ENCODE assay signal across 20 cellular contexts in genomic region chr13:60562081-60562764, GRCh38.
"Had no signal": no experiment of that assay in that cellular context is flagged by ENCODE, and none has a peak within 500 bp of the region (broad histone marks: within the 10 kb centered on the region; RNA-seq: fewer than 3 reads in every experiment).

No MANE protein-coding gene starts in this region.

- H3K9me3 Mint-ChIP-seq: activated CD4-positive, alpha-beta memory T cell treated with anti-CD3 and anti-CD28 coated beads for 36 hours; activated T-cell treated with anti-CD3 and anti-CD28 coated beads, Interleukin-2, amount 50 U/mL, for 4 hours; central memory CD8-positive, alpha-beta T cell; immature natural killer cell; naive thymus-derived CD4-positive, alpha-beta T cell; stimulated activated effector memory CD8-positive, alpha-beta T cell treated with anti-CD3 and anti-CD28 coated beads, Interleukin-12 subunit alpha, Interleukin-12 subunit beta, amount 100 ng/mL, for 72 hours had no signal

- DNase-seq: activated CD4-positive, alpha-beta memory T cell treated with anti-CD3 and anti-CD28 coated beads for 36 hours; activated CD4-positive, alpha-beta T cell treated with anti-CD3 and anti-CD28 coated beads for 36 hours; activated effector memory CD4-positive, alpha-beta T cell treated with Interleukin-2 at 50 U/mL for 16 hours; activated T-cell treated with anti-CD3 and anti-CD28 coated beads, Interleukin-2, amount 50 U/mL, for 4 hours; adrenal gland; cortex of kidney; effector CD4-positive, alpha-beta T cell; heart left ventricle; immature natural killer cell; left colon; lower lobe of right lung; mucosa of descending colon; naive thymus-derived CD4-positive, alpha-beta T cell; pancreas; stimulated activated CD4-positive, alpha-beta T cell treated with anti-CD3 and anti-CD28 coated beads, Interleukin-2, amount 100 ng/mL, for 24 hours had no signal

- H3K27me3 ChIP-seq: adrenal gland, heart left ventricle, pancreas had no signal

- H3K36me3 ChIP-seq: adrenal gland, lower lobe of right lung, thoracic aorta had no signal

- H3K4me1 ChIP-seq: adrenal gland, heart left ventricle, lower lobe of right lung, pancreas had no signal

- H3K27ac ChIP-seq: adrenal gland, heart left ventricle, lower lobe of right lung, pancreas, thoracic aorta had no signal

- H3K4me3 ChIP-seq: adrenal gland, heart left ventricle, lower lobe of right lung, mucosa of descending colon, pancreas, thoracic aorta had no signal

- H3K9me3 ChIP-seq: adrenal gland, heart left ventricle, lower lobe of right lung, mucosa of descending colon, pancreas, thoracic aorta had no signal

- H3K27me3 Mint-ChIP-seq: activated CD4-positive, alpha-beta memory T cell treated with anti-CD3 and anti-CD28 coated beads for 36 hours; activated CD4-positive, alpha-beta T cell treated with anti-CD3 and anti-CD28 coated beads for 36 hours; activated naive CD4-positive, alpha-beta T cell treated with anti-CD3 and anti-CD28 coated beads, Interleukin-2, amount 50 U/mL, for 24 hours; central memory CD8-positive, alpha-beta T cell; naive thymus-derived CD4-positive, alpha-beta T cell had no signal

- H3K4me1 Mint-ChIP-seq: activated CD4-positive, alpha-beta T cell treated with anti-CD3 and anti-CD28 coated beads for 36 hours; activated naive CD4-positive, alpha-beta T cell treated with anti-CD3 and anti-CD28 coated beads, Interleukin-2, amount 50 U/mL, for 24 hours; central memory CD8-positive, alpha-beta T cell; immature natural killer cell; naive thymus-derived CD4-positive, alpha-beta T cell; stimulated activated effector memory CD8-positive, alpha-beta T cell treated with anti-CD3 and anti-CD28 coated beads, Interleukin-12 subunit alpha, Interleukin-12 subunit beta, amount 100 ng/mL, for 72 hours had no signal

- H3K4me3 Mint-ChIP-seq: activated CD4-positive, alpha-beta memory T cell treated with anti-CD3 and anti-CD28 coated beads for 36 hours; activated CD4-positive, alpha-beta T cell treated with anti-CD3 and anti-CD28 coated beads for 36 hours; activated naive CD4-positive, alpha-beta T cell treated with anti-CD3 and anti-CD28 coated beads, Interleukin-2, amount 50 U/mL, for 24 hours; activated T-cell treated with anti-CD3 and anti-CD28 coated beads, Interleukin-2, amount 50 U/mL, for 4 hours; central memory CD8-positive, alpha-beta T cell; immature natural killer cell; naive thymus-derived CD4-positive, alpha-beta T cell; stimulated activated effector memory CD8-positive, alpha-beta T cell treated with anti-CD3 and anti-CD28 coated beads, Interleukin-12 subunit alpha, Interleukin-12 subunit beta, amount 100 ng/mL, for 72 hours had no signal

- H3K27ac Mint-ChIP-seq: activated CD4-positive, alpha-beta memory T cell treated with anti-CD3 and anti-CD28 coated beads for 36 hours; activated CD4-positive, alpha-beta T cell treated with anti-CD3 and anti-CD28 coated beads for 36 hours; activated naive CD4-positive, alpha-beta T cell treated with anti-CD3 and anti-CD28 coated beads, Interleukin-2, amount 50 U/mL, for 24 hours; immature natural killer cell; naive thymus-derived CD4-positive, alpha-beta T cell; stimulated activated effector memory CD8-positive, alpha-beta T cell treated with anti-CD3 and anti-CD28 coated beads, Interleukin-12 subunit alpha, Interleukin-12 subunit beta, amount 100 ng/mL, for 72 hours had no signal

- ATAC-seq: activated CD4-positive, alpha-beta T cell treated with anti-CD3 and anti-CD28 coated beads for 36 hours; activated T-cell treated with anti-CD3 and anti-CD28 coated beads, Interleukin-2, amount 50 U/mL, for 4 hours; heart left ventricle; left colon; lower lobe of right lung; mucosa of descending colon; naive thymus-derived CD4-positive, alpha-beta T cell; pancreas; sciatic nerve; stimulated activated effector memory CD8-positive, alpha-beta T cell treated with anti-CD3 and anti-CD28 coated beads, Interleukin-12 subunit alpha, Interleukin-12 subunit beta, amount 100 ng/mL, for 72 hours had no signal
